1 cellular context compared by ENCODE assay signal in genomic region chr15:31365655-31366127, GRCh38.
TF ChIP-seq lines count a peak whose summit lies in the region.

No MANE protein-coding gene starts in this region.

TF ChIP-seq in K562, 482 proteins besides CTCF, POLR2A, EP300 and RAD21 (continued from another document and continues in another):
- TF ChIP-seq DEAF1 (CRISPR knock-in tag; IDR thresholded peaks at IDR 0.05) = no peak
- no peak for TF ChIP-seq CBX3 (IDR thresholded peaks at IDR 0.05; ENCODE audit: borderline replicate concordance in 1 of 2, low read length in 2 of 2)
- no peak for TF ChIP-seq HDAC2 (IDR thresholded peaks at IDR 0.05)
- TF ChIP-seq RUNX1 (IDR thresholded peaks at IDR 0.05; ENCODE audit: low read depth) = 0 out of 2 replicates have a peak, but pooled peaks have one; percentile 36
- TF ChIP-seq STAG1 (CRISPR knock-in tag; IDR thresholded peaks at IDR 0.05; ENCODE audit: borderline replicate concordance) = no peak
- no peak for TF ChIP-seq NR2C1 (IDR thresholded peaks at IDR 0.05)
- no peak for TF ChIP-seq NR2C1 (tag; IDR thresholded peaks at IDR 0.05)
- no peak for TF ChIP-seq GTF2B (IDR thresholded peaks at IDR 0.05; ENCODE audit: extremely low read depth, insufficient read length)
- TF ChIP-seq THAP7 (CRISPR knock-in tag; IDR thresholded peaks at IDR 0.05) = no peak
- TF ChIP-seq CC2D1A (IDR thresholded peaks at IDR 0.05) = peak; percentile 10; the same call in 1 of the 2 replicates
- peak; percentile 76; the same call in 1 of the 2 replicates for TF ChIP-seq IRF9 (tag; IDR thresholded peaks at IDR 0.05)
- TF ChIP-seq SMAD2 (IDR thresholded peaks at IDR 0.05; ENCODE audit: low read depth, low read length) = no peak
- no peak for TF ChIP-seq ZNF277 (CRISPR knock-in tag; IDR thresholded peaks at IDR 0.05; ENCODE audit: borderline replicate concordance)
- no peak for TF ChIP-seq POU5F1 (IDR thresholded peaks at IDR 0.05; ENCODE audit: borderline replicate concordance, low read depth, low read length, partially characterized antibody)
- TF ChIP-seq ATF2 (CRISPR knock-in tag; IDR thresholded peaks at IDR 0.05) = 0 out of 2 replicates have a peak, but pooled peaks have one; percentile 24
- no peak for TF ChIP-seq ZNF449 (CRISPR knock-in tag; IDR thresholded peaks at IDR 0.05)
- TF ChIP-seq PTTG1 (tag; IDR thresholded peaks at IDR 0.05; ENCODE audit: low read depth) = no peak
- no peak for TF ChIP-seq ZNF263 (CRISPR knock-in tag; IDR thresholded peaks at IDR 0.05; ENCODE audit: borderline replicate concordance)
- TF ChIP-seq PCBP1 (IDR thresholded peaks at IDR 0.05; ENCODE audit: low read depth, low read length, poor library complexity, severe bottlenecking) = peak; percentile 60
- TF ChIP-seq COPS2 (conservative IDR thresholded peaks at IDR 0.05) = no peak
- no peak for TF ChIP-seq HNRNPK (IDR thresholded peaks at IDR 0.05; ENCODE audit: low read depth, low read length, poor library complexity, severe bottlenecking)
- TF ChIP-seq SLC30A9 (CRISPR knock-in tag; IDR thresholded peaks at IDR 0.05) = no peak
- no peak for TF ChIP-seq RERE (CRISPR knock-in tag; IDR thresholded peaks at IDR 0.05; ENCODE audit: borderline replicate concordance)
- TF ChIP-seq PCBP2 (IDR thresholded peaks at IDR 0.05; ENCODE audit: low read depth, low read length, poor library complexity, severe bottlenecking) = no peak
- no peak for TF ChIP-seq ZNF512 (tag; IDR thresholded peaks at IDR 0.05)
- TF ChIP-seq ZNF280A (IDR thresholded peaks at IDR 0.05; ENCODE audit: low read depth, partially characterized antibody) = no peak
- TF ChIP-seq CTCFL (IDR thresholded peaks at IDR 0.05; ENCODE audit: borderline replicate concordance, insufficient read depth, low read depth, low read length, poor library complexity, severe bottlenecking) = no peak
- TF ChIP-seq LCOR (CRISPR knock-in tag; IDR thresholded peaks at IDR 0.05) = no peak
